ENCODE assay signal across 1 cellular context in genomic region chr6:28943557-28944411, GRCh38.
TF ChIP-seq lines count a peak whose summit lies in the region.

No MANE protein-coding gene starts in this region.

TF ChIP-seq in HepG2, 621 proteins besides CTCF, POLR2A, EP300 and RAD21 (continued from another document and continues in another):
- TF ChIP-seq, protein P1, sequence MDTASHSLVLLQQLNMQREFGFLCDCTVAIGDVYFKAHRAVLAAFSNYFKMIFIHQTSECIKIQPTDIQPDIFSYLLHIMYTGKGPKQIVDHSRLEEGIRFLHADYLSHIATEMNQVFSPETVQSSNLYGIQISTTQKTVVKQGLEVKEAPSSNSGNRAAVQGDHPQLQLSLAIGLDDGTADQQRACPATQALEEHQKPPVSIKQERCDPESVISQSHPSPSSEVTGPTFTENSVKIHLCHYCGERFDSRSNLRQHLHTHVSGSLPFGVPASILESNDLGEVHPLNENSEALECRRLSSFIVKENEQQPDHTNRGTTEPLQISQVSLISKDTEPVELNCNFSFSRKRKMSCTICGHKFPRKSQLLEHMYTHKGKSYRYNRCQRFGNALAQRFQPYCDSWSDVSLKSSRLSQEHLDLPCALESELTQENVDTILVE (CRISPR knock-in tag; IDR thresholded peaks at IDR 0.05) = 0 out of 2 replicates have a peak, but pooled peaks have one; percentile 31
- no peak; the same call in 1 of the 2 replicates for TF ChIP-seq ELK4 (CRISPR knock-in tag; IDR thresholded peaks at IDR 0.05; ENCODE audit: borderline replicate concordance)
- no peak for TF ChIP-seq ZIK1 (CRISPR knock-in tag; IDR thresholded peaks at IDR 0.05; ENCODE audit: borderline replicate concordance, low read depth)
- TF ChIP-seq REST (IDR thresholded peaks at IDR 0.05; ENCODE audit: borderline replicate concordance in 1 of 2, low read depth in 1 of 2, low read length in 2 of 2) = peak in 1 of 2 experiments; percentile 42; a peak in 1 of 4 replicates
- TF ChIP-seq GZF1 (CRISPR knock-in tag; IDR thresholded peaks at IDR 0.05) = no peak
- TF ChIP-seq ZMYM3 (CRISPR knock-in tag; IDR thresholded peaks at IDR 0.05) = peak; percentile 82
- TF ChIP-seq ZNF160 (CRISPR knock-in tag; IDR thresholded peaks at IDR 0.05) = no peak
- no peak for TF ChIP-seq ZNF33B (CRISPR knock-in tag; IDR thresholded peaks at IDR 0.05)
- TF ChIP-seq, protein P2, sequence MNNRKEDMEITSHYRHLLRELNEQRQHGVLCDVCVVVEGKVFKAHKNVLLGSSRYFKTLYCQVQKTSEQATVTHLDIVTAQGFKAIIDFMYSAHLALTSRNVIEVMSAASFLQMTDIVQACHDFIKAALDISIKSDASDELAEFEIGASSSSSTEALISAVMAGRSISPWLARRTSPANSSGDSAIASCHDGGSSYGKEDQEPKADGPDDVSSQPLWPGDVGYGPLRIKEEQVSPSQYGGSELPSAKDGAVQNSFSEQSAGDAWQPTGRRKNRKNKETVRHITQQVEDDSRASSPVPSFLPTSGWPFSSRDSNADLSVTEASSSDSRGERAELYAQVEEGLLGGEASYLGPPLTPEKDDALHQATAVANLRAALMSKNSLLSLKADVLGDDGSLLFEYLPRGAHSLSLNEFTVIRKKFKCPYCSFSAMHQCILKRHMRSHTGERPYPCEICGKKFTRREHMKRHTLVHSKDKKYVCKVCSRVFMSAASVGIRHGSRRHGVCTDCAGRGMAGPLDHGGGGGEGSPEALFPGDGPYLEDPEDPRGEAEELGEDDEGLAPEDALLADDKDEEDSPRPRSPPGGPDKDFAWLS (CRISPR knock-in tag; IDR thresholded peaks at IDR 0.05; ENCODE audit: borderline replicate concordance) = peak; percentile 74; the same call in 1 of the 2 replicates
- TF ChIP-seq KAT2B (IDR thresholded peaks at IDR 0.05; ENCODE audit: borderline replicate concordance, low read depth, low read length) = no peak
- TF ChIP-seq CBX2 (IDR thresholded peaks at IDR 0.05; ENCODE audit: low read depth, low read length) = no peak
- no peak for TF ChIP-seq CBX2 (CRISPR knock-in tag; IDR thresholded peaks at IDR 0.05; ENCODE audit: low read depth)
- TF ChIP-seq ZNF138 (CRISPR knock-in tag; IDR thresholded peaks at IDR 0.05; ENCODE audit: low read depth) = no peak
- TF ChIP-seq, protein P3, sequence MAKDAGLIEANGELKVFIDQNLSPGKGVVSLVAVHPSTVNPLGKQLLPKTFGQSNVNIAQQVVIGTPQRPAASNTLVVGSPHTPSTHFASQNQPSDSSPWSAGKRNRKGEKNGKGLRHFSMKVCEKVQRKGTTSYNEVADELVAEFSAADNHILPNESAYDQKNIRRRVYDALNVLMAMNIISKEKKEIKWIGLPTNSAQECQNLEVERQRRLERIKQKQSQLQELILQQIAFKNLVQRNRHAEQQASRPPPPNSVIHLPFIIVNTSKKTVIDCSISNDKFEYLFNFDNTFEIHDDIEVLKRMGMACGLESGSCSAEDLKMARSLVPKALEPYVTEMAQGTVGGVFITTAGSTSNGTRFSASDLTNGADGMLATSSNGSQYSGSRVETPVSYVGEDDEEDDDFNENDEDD (CRISPR knock-in tag; IDR thresholded peaks at IDR 0.05; ENCODE audit: borderline replicate concordance) = no peak
- no peak for TF ChIP-seq SNAPC4 (CRISPR knock-in tag; IDR thresholded peaks at IDR 0.05)
- no peak for TF ChIP-seq SNRNP70 (IDR thresholded peaks at IDR 0.05; ENCODE audit: low read depth, low read length)
- TF ChIP-seq AKAP8 (CRISPR knock-in tag; IDR thresholded peaks at IDR 0.05) = peak; percentile 46; the same call in 1 of the 2 replicates
- TF ChIP-seq ZNF34 (CRISPR knock-in tag; IDR thresholded peaks at IDR 0.05; ENCODE audit: borderline replicate concordance) = no peak
- no peak for TF ChIP-seq TAF1 (CRISPR knock-in tag; IDR thresholded peaks at IDR 0.05)
- TF ChIP-seq MEIS1 (CRISPR knock-in tag; IDR thresholded peaks at IDR 0.05; ENCODE audit: borderline replicate concordance) = peak; percentile 69; the same call in 1 of the 2 replicates
- TF ChIP-seq, protein P4, sequence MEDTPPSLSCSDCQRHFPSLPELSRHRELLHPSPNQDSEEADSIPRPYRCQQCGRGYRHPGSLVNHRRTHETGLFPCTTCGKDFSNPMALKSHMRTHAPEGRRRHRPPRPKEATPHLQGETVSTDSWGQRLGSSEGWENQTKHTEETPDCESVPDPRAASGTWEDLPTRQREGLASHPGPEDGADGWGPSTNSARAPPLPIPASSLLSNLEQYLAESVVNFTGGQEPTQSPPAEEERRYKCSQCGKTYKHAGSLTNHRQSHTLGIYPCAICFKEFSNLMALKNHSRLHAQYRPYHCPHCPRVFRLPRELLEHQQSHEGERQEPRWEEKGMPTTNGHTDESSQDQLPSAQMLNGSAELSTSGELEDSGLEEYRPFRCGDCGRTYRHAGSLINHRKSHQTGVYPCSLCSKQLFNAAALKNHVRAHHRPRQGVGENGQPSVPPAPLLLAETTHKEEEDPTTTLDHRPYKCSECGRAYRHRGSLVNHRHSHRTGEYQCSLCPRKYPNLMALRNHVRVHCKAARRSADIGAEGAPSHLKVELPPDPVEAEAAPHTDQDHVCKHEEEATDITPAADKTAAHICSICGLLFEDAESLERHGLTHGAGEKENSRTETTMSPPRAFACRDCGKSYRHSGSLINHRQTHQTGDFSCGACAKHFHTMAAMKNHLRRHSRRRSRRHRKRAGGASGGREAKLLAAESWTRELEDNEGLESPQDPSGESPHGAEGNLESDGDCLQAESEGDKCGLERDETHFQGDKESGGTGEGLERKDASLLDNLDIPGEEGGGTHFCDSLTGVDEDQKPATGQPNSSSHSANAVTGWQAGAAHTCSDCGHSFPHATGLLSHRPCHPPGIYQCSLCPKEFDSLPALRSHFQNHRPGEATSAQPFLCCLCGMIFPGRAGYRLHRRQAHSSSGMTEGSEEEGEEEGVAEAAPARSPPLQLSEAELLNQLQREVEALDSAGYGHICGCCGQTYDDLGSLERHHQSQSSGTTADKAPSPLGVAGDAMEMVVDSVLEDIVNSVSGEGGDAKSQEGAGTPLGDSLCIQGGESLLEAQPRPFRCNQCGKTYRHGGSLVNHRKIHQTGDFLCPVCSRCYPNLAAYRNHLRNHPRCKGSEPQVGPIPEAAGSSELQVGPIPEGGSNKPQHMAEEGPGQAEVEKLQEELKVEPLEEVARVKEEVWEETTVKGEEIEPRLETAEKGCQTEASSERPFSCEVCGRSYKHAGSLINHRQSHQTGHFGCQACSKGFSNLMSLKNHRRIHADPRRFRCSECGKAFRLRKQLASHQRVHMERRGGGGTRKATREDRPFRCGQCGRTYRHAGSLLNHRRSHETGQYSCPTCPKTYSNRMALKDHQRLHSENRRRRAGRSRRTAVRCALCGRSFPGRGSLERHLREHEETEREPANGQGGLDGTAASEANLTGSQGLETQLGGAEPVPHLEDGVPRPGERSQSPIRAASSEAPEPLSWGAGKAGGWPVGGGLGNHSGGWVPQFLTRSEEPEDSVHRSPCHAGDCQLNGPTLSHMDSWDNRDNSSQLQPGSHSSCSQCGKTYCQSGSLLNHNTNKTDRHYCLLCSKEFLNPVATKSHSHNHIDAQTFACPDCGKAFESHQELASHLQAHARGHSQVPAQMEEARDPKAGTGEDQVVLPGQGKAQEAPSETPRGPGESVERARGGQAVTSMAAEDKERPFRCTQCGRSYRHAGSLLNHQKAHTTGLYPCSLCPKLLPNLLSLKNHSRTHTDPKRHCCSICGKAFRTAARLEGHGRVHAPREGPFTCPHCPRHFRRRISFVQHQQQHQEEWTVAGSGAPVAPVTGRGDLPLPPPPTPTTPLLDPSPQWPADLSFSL (CRISPR knock-in tag; IDR thresholded peaks at IDR 0.05) = no peak
- TF ChIP-seq, protein P5, sequence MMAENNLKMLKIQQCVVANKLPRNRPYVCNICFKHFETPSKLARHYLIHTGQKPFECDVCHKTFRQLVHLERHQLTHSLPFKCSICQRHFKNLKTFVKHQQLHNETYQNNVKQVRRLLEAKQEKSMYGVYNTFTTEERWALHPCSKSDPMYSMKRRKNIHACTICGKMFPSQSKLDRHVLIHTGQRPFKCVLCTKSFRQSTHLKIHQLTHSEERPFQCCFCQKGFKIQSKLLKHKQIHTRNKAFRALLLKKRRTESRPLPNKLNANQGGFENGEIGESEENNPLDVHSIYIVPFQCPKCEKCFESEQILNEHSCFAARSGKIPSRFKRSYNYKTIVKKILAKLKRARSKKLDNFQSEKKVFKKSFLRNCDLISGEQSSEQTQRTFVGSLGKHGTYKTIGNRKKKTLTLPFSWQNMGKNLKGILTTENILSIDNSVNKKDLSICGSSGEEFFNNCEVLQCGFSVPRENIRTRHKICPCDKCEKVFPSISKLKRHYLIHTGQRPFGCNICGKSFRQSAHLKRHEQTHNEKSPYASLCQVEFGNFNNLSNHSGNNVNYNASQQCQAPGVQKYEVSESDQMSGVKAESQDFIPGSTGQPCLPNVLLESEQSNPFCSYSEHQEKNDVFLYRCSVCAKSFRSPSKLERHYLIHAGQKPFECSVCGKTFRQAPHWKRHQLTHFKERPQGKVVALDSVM (CRISPR knock-in tag; IDR thresholded peaks at IDR 0.05) = 0 out of 2 replicates have a peak, but pooled peaks have one; percentile 34
- TF ChIP-seq ZBTB8A (CRISPR knock-in tag; IDR thresholded peaks at IDR 0.05; ENCODE audit: borderline replicate concordance, low read depth) = no peak; the same call in 1 of the 2 replicates
- TF ChIP-seq, protein P6, sequence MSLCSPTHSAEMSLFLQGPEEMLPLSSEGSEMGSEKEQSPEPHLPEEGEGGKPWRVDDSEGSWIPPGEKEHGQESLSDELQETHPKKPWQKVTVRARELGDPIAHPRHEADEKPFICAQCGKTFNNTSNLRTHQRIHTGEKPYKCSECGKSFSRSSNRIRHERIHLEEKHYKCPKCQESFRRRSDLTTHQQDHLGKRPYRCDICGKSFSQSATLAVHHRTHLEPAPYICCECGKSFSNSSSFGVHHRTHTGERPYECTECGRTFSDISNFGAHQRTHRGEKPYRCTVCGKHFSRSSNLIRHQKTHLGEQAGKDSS (CRISPR knock-in tag; IDR thresholded peaks at IDR 0.05; ENCODE audit: borderline replicate concordance, low read depth) = peak; percentile 76; the same call in 1 of the 2 replicates
- TF ChIP-seq ZNF746 (CRISPR knock-in tag; IDR thresholded peaks at IDR 0.05) = peak; percentile 33; the same call in 1 of the 2 replicates
- TF ChIP-seq EZH2 (conservative IDR thresholded peaks at IDR 0.05; ENCODE audit: low read depth, low read length) = no peak
- no peak for TF ChIP-seq ZNF589 (CRISPR knock-in tag; conservative IDR thresholded peaks at IDR 0.05)
- TF ChIP-seq ZNF768 (CRISPR knock-in tag; IDR thresholded peaks at IDR 0.05) = peak; percentile 29; the same call in 1 of the 2 replicates
- TF ChIP-seq ZNF878 (CRISPR knock-in tag; IDR thresholded peaks at IDR 0.05) = no peak
- no peak for TF ChIP-seq SRSF1 (optimal IDR thresholded peaks at IDR 0.05; ENCODE audit: low read depth, low read length)
